In the genomic region with DNA sequence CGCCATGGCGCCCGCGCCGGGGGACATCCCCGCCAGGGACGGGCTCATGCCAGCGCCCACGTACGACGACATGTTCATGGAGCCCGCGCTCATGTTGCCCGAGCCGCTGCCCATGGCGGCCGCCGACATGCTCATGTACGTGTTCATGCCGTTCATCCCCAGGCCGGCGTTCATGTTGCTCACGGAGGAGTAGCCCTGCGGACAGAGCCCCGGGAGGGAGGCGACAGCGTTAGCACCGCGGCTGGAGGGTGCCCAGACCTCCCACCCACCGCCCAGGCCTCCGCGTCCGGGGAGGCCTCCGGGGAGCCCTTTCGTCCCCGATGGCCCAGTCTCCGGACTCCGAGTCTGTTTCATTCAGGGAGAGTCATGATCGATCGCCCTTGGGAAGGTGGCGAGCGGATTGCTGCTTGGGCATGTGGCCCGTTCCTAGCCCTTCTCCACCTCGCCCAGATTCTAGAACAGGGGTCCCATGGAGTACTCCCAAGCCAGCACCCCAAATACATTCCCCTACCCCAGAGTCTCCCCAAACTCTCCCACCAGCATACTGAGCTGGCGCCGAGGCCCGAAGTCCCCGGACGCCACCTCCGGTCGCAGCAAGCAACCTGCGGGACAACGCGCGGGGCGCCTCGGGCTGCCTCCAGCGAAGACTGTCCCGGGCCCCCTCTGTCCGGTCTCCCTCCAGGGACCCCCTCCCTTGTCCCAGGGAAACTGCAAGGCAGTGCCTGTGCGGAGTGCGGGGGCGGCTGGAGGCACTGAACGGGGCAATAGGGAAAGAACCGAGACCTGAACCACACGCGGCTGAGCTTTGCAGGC, we compare ENCODE assay signal across 12 cellular contexts. TPM values are rescaled to one million over a fixed set of nuclear protein-coding genes. Genes with fewer than 3 reads are reported as not detected.
DNase-seq lines count a peak whose midpoint lies in the region; ATAC-seq and TF ChIP-seq lines count a peak whose summit lies in the region.
"Had no signal": no experiment of that assay in that cellular context is flagged by ENCODE, and none has a peak within 500 bp of the region (broad histone marks: within the 10 kb centered on the region; RNA-seq: fewer than 3 reads in every experiment).

No MANE protein-coding gene starts in this region.

- H3K27ac Mint-ChIP-seq in WTC11 = no peak overlapping the region
- H3K27ac Mint-ChIP-seq in stimulated activated naive B cell treated with anti-CD40 and anti-IgM and Interleukin-4, amounts not matched to agents 10 μg/mL and 1 μg/mL and 100 μg/mL, for 72 hours = peak overlapping the region; percentile 76

- TF ChIP-seq CTCF in WTC11 (IDR thresholded peaks at IDR 0.05) = no peak

- POLR2A ChIA-PET in WTC11 (lab: Charles Lee) = interaction anchor here (1.0 kb wide), 1 partner anchor 9 kb away, joined by 3 read pairs; no protein-coding TSS in a partner anchor

- DNase-seq in NCI-H1417 (lab: John Stamatoyannopoulos, UW) = peak in 2 of 3 experiments; percentile 80 to 85
- no peak for DNase-seq in NCI-H1417 treated with DMSO at 0.1 percent for 48 hours (lab: John Stamatoyannopoulos, UW)
- peak; percentile 41 for DNase-seq in WTC11 (ENCODE audit: low spot score)
- peak; percentile 52 for DNase-seq in left kidney (ENCODE audit: low read depth, low spot score)
- DNase-seq in stimulated activated naive B cell treated with anti-CD40 and anti-IgM and Interleukin-4, amounts not matched to agents 10 μg/mL and 1 μg/mL and 100 μg/mL, for 72 hours = no peak
- DNase-seq in RPMI8226 = no peak
- DNase-seq in NOMO-1 (lab: John Stamatoyannopoulos, UW; ENCODE audit: unreplicated experiment in 2 of 2) = no peak
- no peak for DNase-seq in H4 (ENCODE audit: low spot score)
- DNase-seq: 8988T, dorsolateral prefrontal cortex, MV-4-11 had no signal

- CTCF ChIA-PET in WTC11 (lab: Charles Lee) = interaction anchor here (1.0 to 2.1 kb wide), 5 partner anchors 10 to 249 kb away, joined by 3 to 6 read pairs (median 5); no protein-coding TSS in a partner anchor

- no peaks in the 10 kb centered on the region for H3K9me3 Mint-ChIP-seq in WTC11
- H3K9me3 Mint-ChIP-seq in stimulated activated naive B cell treated with anti-CD40 and anti-IgM and Interleukin-4, amounts not matched to agents 10 μg/mL and 1 μg/mL and 100 μg/mL, for 72 hours = peaks cover 2 to 3% of the 10 kb centered on the region in 2 donors

- H3K4me1 Mint-ChIP-seq in WTC11 = peaks cover 55% of the 10 kb centered on the region
- H3K4me1 Mint-ChIP-seq in stimulated activated naive B cell treated with anti-CD40 and anti-IgM and Interleukin-4, amounts not matched to agents 10 μg/mL and 1 μg/mL and 100 μg/mL, for 72 hours = peaks cover 12 to 20% of the 10 kb centered on the region in 2 donors

- H3K36me3 Mint-ChIP-seq in WTC11 = peaks cover 7% of the 10 kb centered on the region; the same call in 1 of the 2 replicates
- H3K36me3 Mint-ChIP-seq in stimulated activated naive B cell treated with anti-CD40 and anti-IgM and Interleukin-4, amounts not matched to agents 10 μg/mL and 1 μg/mL and 100 μg/mL, for 72 hours = peaks cover 6 to 9% of the 10 kb centered on the region in 2 donors

- peak overlapping the region; percentile 66 for H3K4me3 Mint-ChIP-seq in WTC11
- peak overlapping the region; percentile 32 to 54 for H3K4me3 Mint-ChIP-seq in stimulated activated naive B cell treated with anti-CD40 and anti-IgM and Interleukin-4, amounts not matched to agents 10 μg/mL and 1 μg/mL and 100 μg/mL, for 72 hours

- H3K27me3 Mint-ChIP-seq in WTC11 (ENCODE audit: low read depth) = peaks cover 94% of the 10 kb centered on the region
- peaks cover 67 to 92% of the 10 kb centered on the region in 2 donors for H3K27me3 Mint-ChIP-seq in stimulated activated naive B cell treated with anti-CD40 and anti-IgM and Interleukin-4, amounts not matched to agents 10 μg/mL and 1 μg/mL and 100 μg/mL, for 72 hours

- ATAC-seq in WTC11 = no peak
- no peak for ATAC-seq in stimulated activated naive B cell treated with anti-CD40 and anti-IgM and Interleukin-4, amounts not matched to agents 10 μg/mL and 1 μg/mL and 100 μg/mL, for 72 hours (replicated peaks)

TF ChIP-seq in WTC11, 78 proteins besides CTCF, POLR2A, EP300 and RAD21:
- TF ChIP-seq FOXK1 (CRISPR knock-in tag; IDR thresholded peaks at IDR 0.05) (no peak), TEAD4 (CRISPR knock-in tag; IDR thresholded peaks at IDR 0.05) (no peak), GABPB1 (CRISPR knock-in tag; IDR thresholded peaks at IDR 0.05) (0 out of 2 replicates have a peak, but pooled peaks have one; percentile 35), TEAD1 (CRISPR knock-in tag; IDR thresholded peaks at IDR 0.05) (no peak)

RNA-seq across cellular contexts. Expression of a gene that starts 1.2 kb away (rescaled TPM):
- total RNA-seq in WTC11 (2021) = 1.3 to 3.1 TPM (median 1.3 TPM) in 3 replicates
- 0.80 and 1.6 TPM in 2 replicates for total RNA-seq in H4 (2014; rRNA removed; shearing (Covaris generic))
- total RNA-seq: dorsolateral prefrontal cortex; T-helper 1 cell treated with Interleukin-12 subunit alpha and Interleukin-12 subunit beta and Interleukin-4 antibody, amounts not matched to agents 30 ng/mL and 1 ng/mL, for 36 hours had no signal

Comparison
In these comparisons a context has a peak if more than half of its experiments do, and no peak if none do; other contexts are left out.
1. DNase-seq: peak in NCI-H1417 (2 of 3), WTC11 (single experiment) and left kidney (single experiment); none in NCI-H1417 treated with DMSO at 0.1 percent for 48 hours (single experiment), stimulated activated naive B cell treated with anti-CD40 and anti-IgM and Interleukin-4, amounts not matched to agents 10 μg/mL and 1 μg/mL and 100 μg/mL, for 72 hours (single experiment), RPMI8226 (single experiment), NOMO-1 (0 of 2) and H4 (single experiment).